Comparison of ENCODE assay signal across 14 cellular contexts in the genomic region with DNA sequence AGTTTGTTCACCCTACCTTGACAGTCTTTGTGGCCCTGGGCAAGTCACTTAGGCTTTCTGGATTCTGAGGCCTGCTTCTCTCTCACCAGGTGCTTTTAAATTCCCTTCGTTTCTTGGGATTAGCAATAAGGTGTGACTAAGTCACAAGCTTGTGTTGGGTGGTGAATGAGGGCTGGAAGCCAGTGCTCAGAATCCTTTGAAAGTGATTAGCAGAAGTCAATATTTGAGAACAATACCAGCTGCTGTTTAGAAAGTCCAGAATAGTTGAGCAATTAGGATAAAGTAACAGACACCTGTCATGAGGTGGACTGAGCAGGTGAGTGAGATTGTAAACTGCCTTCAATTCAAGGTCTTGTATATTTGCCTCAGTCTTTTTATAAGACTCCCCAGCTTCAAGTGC. TPM values are rescaled to one million over a fixed set of nuclear protein-coding genes. Genes with fewer than 3 reads are reported as not detected.
DNase-seq lines count a peak whose midpoint lies in the region; ATAC-seq, FAIRE-seq and TF ChIP-seq lines count a peak whose summit lies in the region.
"Had no signal": no experiment of that assay in that cellular context is flagged by ENCODE, and none has a peak within 500 bp of the region (broad histone marks: within the 10 kb centered on the region; RNA-seq: fewer than 3 reads in every experiment).

No MANE protein-coding gene starts in this region.

- peak overlapping the region; percentile 23 for H2BK15ac ChIP-seq in mesenchymal stem cell (ENCODE audit: low read depth, poor library complexity, severe bottlenecking)

- H3K9ac ChIP-seq in mesenchymal stem cell (ENCODE audit: low read length): no peak overlapping the region

- peaks cover 86% of the 10 kb centered on the region for H3K4me1 Mint-ChIP-seq in CD4-positive, alpha-beta T cell (ENCODE audit: low read depth)
- H3K4me1 Mint-ChIP-seq in activated CD4-positive, alpha-beta memory T cell treated with anti-CD3 and anti-CD28 coated beads, Interleukin-2, amount 10 ng/mL, durations not matched to agents 7 days and 5 days: peaks cover 70% of the 10 kb centered on the region

- no peak for TF ChIP-seq CTCF in CD4-positive, alpha-beta T cell (IDR thresholded peaks at IDR 0.05)

- H3K4me1 ChIP-seq in mesenchymal stem cell (ENCODE audit: control insufficient read depth, insufficient read depth, low read depth, low read length): peaks cover 8% of the 10 kb centered on the region

- no peak overlapping the region for H3K14ac ChIP-seq in mesenchymal stem cell (ENCODE audit: low read length in 2 of 2)

- peaks cover 29% of the 10 kb centered on the region for H3K79me1 ChIP-seq in mesenchymal stem cell (replicated peaks; ENCODE audit: low read length, poor library complexity, severe bottlenecking)

- H3K18ac ChIP-seq in mesenchymal stem cell (ENCODE audit: low read depth in 1 of 2, low read length in 2 of 2): no peak overlapping the region

- peak overlapping the region; percentile 40 for H3K27ac ChIP-seq in CD4-positive, alpha-beta T cell (ENCODE audit: low read depth, low read length)
- no peak overlapping the region for H3K27ac ChIP-seq in mesenchymal stem cell (ENCODE audit: low read length, poor library complexity, severe bottlenecking)
- H3K27ac ChIP-seq: C4-2B had no signal

- peak overlapping the region; percentile 29 for H3K4me2 ChIP-seq in mesenchymal stem cell (ENCODE audit: low read length, poor library complexity, severe bottlenecking)

- no peak overlapping the region for H2BK120ac ChIP-seq in mesenchymal stem cell (ENCODE audit: low read depth, low read length)

- no peak overlapping the region for H3K4me3 ChIP-seq in mesenchymal stem cell (ENCODE audit: insufficient read depth in 1 of 2, low read depth in 1 of 2, low read length in 2 of 2)

- no peak overlapping the region for H2AFZ ChIP-seq in mesenchymal stem cell (ENCODE audit: low read depth, low read length)

- no peaks in the 10 kb centered on the region for H3K27me3 Mint-ChIP-seq in CD4-positive, alpha-beta T cell
- no peaks in the 10 kb centered on the region for H3K27me3 Mint-ChIP-seq in activated CD4-positive, alpha-beta memory T cell treated with anti-CD3 and anti-CD28 coated beads, Interleukin-2, amount 10 ng/mL, durations not matched to agents 7 days and 5 days

- ATAC-seq in CD4-positive, alpha-beta T cell (ENCODE audit: poor library complexity): no peak
- ATAC-seq in GM18861 (IDR thresholded peaks at IDR 0.05; ENCODE audit: unreplicated experiment) (no peak), GM18868 (IDR thresholded peaks at IDR 0.05; ENCODE audit: unreplicated experiment) (no peak)

- peak overlapping the region in 1 of 2 experiments; percentile 17 for H3K4ac ChIP-seq in mesenchymal stem cell (ENCODE audit: low read depth in 1 of 2, low read length in 2 of 2)

- no peaks in the 10 kb centered on the region for H3K27me3 ChIP-seq in CD4-positive, alpha-beta T cell (ENCODE audit: control insufficient read depth, insufficient read depth, low read length)
- H3K27me3 ChIP-seq in mesenchymal stem cell (ENCODE audit: control insufficient read depth in 1 of 2, insufficient read depth in 1 of 2, low read length in 2 of 2): no peaks in the 10 kb centered on the region

- peak overlapping the region; percentile 69 for H2AK5ac ChIP-seq in mesenchymal stem cell (ENCODE audit: low read length, severe bottlenecking)

- no peak overlapping the region for H2BK5ac ChIP-seq in mesenchymal stem cell (ENCODE audit: low read depth, low read length, poor library complexity, severe bottlenecking)

- no peaks in the 10 kb centered on the region for H3K36me3 ChIP-seq in mesenchymal stem cell (ENCODE audit: control insufficient read depth in 1 of 2, insufficient read depth in 2 of 2, low read depth in 1 of 2, low read length in 2 of 2)

- no peaks in the 10 kb centered on the region for H3K36me3 Mint-ChIP-seq in CD4-positive, alpha-beta T cell (ENCODE audit: low read depth)
- peaks cover 21% of the 10 kb centered on the region for H3K36me3 Mint-ChIP-seq in activated CD4-positive, alpha-beta memory T cell treated with anti-CD3 and anti-CD28 coated beads, Interleukin-2, amount 10 ng/mL, durations not matched to agents 7 days and 5 days (ENCODE audit: low read depth)

- intact Hi-C loops in CD4-positive, alpha-beta T cell (cut with DNase I, micrococcal nuclease): no loop called here

- CTCF ChIA-PET in CD4-positive, alpha-beta T cell (lab: Charles Lee): interaction anchor here (1.4 to 3.4 kb wide), 3 partner anchors 11 to 116 kb away, joined by 4 to 18 read pairs (median 4); no protein-coding TSS in a partner anchor
- CTCF ChIA-PET in activated CD4-positive, alpha-beta memory T cell treated with anti-CD3 and anti-CD28 coated beads, Interleukin-2, amount 10 ng/mL, durations not matched to agents 7 days and 5 days (lab: Charles Lee): interaction anchor here (1.3 to 2.8 kb wide), 5 partner anchors 10 to 217 kb away, joined by 3 to 27 read pairs (median 5); no protein-coding TSS in a partner anchor

- peak overlapping the region; percentile 2 for H3K4me3 Mint-ChIP-seq in CD4-positive, alpha-beta T cell
- H3K4me3 Mint-ChIP-seq in activated CD4-positive, alpha-beta memory T cell treated with anti-CD3 and anti-CD28 coated beads, Interleukin-2, amount 10 ng/mL, durations not matched to agents 7 days and 5 days: no peak overlapping the region
- H3K4me3 Mint-ChIP-seq: nephron progenitor cell had no signal

- peak overlapping the region; percentile 83 for H3K27ac Mint-ChIP-seq in CD4-positive, alpha-beta T cell
- peak overlapping the region; percentile 91 for H3K27ac Mint-ChIP-seq in activated CD4-positive, alpha-beta memory T cell treated with anti-CD3 and anti-CD28 coated beads, Interleukin-2, amount 10 ng/mL, durations not matched to agents 7 days and 5 days
- H3K27ac Mint-ChIP-seq: nephron progenitor cell had no signal

- WGBS in mesenchymal stem cell: 79% methylated on average over 1 of the region's 1 CpG

- FAIRE-seq in GM18507 (lab: Jason Lieb, UNC): peak; percentile 49
- FAIRE-seq: keratinocyte had no signal

- POLR2A ChIA-PET in CD4-positive, alpha-beta T cell (lab: Charles Lee): interaction anchor here (0.5 to 2.1 kb wide), 5 partner anchors 11 to 68 kb away, joined by 3 to 13 read pairs (median 3); no protein-coding TSS in a partner anchor
- POLR2A ChIA-PET in activated CD4-positive, alpha-beta memory T cell treated with anti-CD3 and anti-CD28 coated beads, Interleukin-2, amount 10 ng/mL, durations not matched to agents 7 days and 5 days (lab: Charles Lee): interaction anchor here (1.1 to 2.6 kb wide), 2 partner anchors 16 to 53 kb away, joined by 3 to 7 read pairs; no protein-coding TSS in a partner anchor

- H3K9me3 ChIP-seq in CD4-positive, alpha-beta T cell (ENCODE audit: control insufficient read depth, low read length): no peaks in the 10 kb centered on the region
- H3K9me3 ChIP-seq in mesenchymal stem cell (ENCODE audit: control insufficient read depth, low read length): no peaks in the 10 kb centered on the region

- H3K23ac ChIP-seq in mesenchymal stem cell (ENCODE audit: low read length in 2 of 2): no peak overlapping the region

- no peak overlapping the region for H2BK12ac ChIP-seq in mesenchymal stem cell (ENCODE audit: low read length in 2 of 2)

- no peak for DNase-seq in CD4-positive, alpha-beta T cell
- DNase-seq in GM18507 (ENCODE audit: extremely low spot score, insufficient read length, low read depth) (no peak), mesenchymal stem cell (no peak), GM19238 (ENCODE audit: insufficient read length, low spot score) (no peak), Ammon's horn (ENCODE audit: low spot score) (no peak)
- DNase-seq in activated CD4-positive, alpha-beta memory T cell treated with anti-CD3 and anti-CD28 coated beads, Interleukin-2, amount 10 ng/mL, durations not matched to agents 7 days and 5 days: no peak
- DNase-seq: central memory CD4-positive, alpha-beta T cell; HCEC 1CT; NCI-H226; nephron progenitor cell had no signal

- no peak overlapping the region for H4K8ac ChIP-seq in mesenchymal stem cell (ENCODE audit: low read length)

- H3K9me3 Mint-ChIP-seq in CD4-positive, alpha-beta T cell: peaks cover 3% of the 10 kb centered on the region
- H3K9me3 Mint-ChIP-seq in activated CD4-positive, alpha-beta memory T cell treated with anti-CD3 and anti-CD28 coated beads, Interleukin-2, amount 10 ng/mL, durations not matched to agents 7 days and 5 days: peaks cover 3% of the 10 kb centered on the region

- no peak overlapping the region for H4K91ac ChIP-seq in mesenchymal stem cell (ENCODE audit: low read length)

RNA-seq across cellular contexts. Expression of gene MGAT5, which starts 19.3 kb away (rescaled TPM):
- 10 to 100 TPM; 77.5 to 77.8 TPM for total RNA-seq in CD4-positive, alpha-beta T cell
- total RNA-seq in activated CD4-positive, alpha-beta memory T cell treated with anti-CD3 and anti-CD28 coated beads, Interleukin-2, amount 10 ng/mL, durations not matched to agents 7 days and 5 days: 10 to 100 TPM; 44.5 to 44.9 TPM
- polyA plus RNA-seq in mesenchymal stem cell (2013, experiment 1 of 2): 75.8 TPM
- polyA plus RNA-seq in mesenchymal stem cell (2013, experiment 2 of 2): 73.2 TPM
